ENCODE assay signal across 1 cellular context in genomic region chr2:148552675-148553331, GRCh38.
A peak's percentile ranks its signal among the peaks of the same experiment; 100 is the strongest.
TF ChIP-seq lines count a peak whose summit lies in the region.

No MANE protein-coding gene starts in this region.

TF ChIP-seq in HepG2, 621 proteins besides CTCF, POLR2A, EP300 and RAD21 (continued from another document):
- TF ChIP-seq ZBTB2 (CRISPR knock-in tag; IDR thresholded peaks at IDR 0.05; ENCODE audit: low read depth): no peak
- TF ChIP-seq IRF2 (CRISPR knock-in tag; IDR thresholded peaks at IDR 0.05): peak; percentile 67; the same call in 1 of the 2 replicates
- TF ChIP-seq ZNF350 (CRISPR knock-in tag; IDR thresholded peaks at IDR 0.05; ENCODE audit: borderline replicate concordance, low read depth): no peak
- TF ChIP-seq, protein P1, sequence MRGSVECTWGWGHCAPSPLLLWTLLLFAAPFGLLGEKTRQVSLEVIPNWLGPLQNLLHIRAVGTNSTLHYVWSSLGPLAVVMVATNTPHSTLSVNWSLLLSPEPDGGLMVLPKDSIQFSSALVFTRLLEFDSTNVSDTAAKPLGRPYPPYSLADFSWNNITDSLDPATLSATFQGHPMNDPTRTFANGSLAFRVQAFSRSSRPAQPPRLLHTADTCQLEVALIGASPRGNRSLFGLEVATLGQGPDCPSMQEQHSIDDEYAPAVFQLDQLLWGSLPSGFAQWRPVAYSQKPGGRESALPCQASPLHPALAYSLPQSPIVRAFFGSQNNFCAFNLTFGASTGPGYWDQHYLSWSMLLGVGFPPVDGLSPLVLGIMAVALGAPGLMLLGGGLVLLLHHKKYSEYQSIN (CRISPR knock-in tag; IDR thresholded peaks at IDR 0.05; ENCODE audit: borderline replicate concordance): no peak
- TF ChIP-seq NR3C1 (CRISPR knock-in tag; IDR thresholded peaks at IDR 0.05): no peak
- no peak for TF ChIP-seq KAT7 (CRISPR knock-in tag; IDR thresholded peaks at IDR 0.05; ENCODE audit: borderline replicate concordance)
- no peak for TF ChIP-seq ZNF484 (CRISPR knock-in tag; IDR thresholded peaks at IDR 0.05; ENCODE audit: borderline replicate concordance, low read depth)
- no peak for TF ChIP-seq KMT2B (CRISPR knock-in tag; IDR thresholded peaks at IDR 0.05)
- no peak for TF ChIP-seq ZSCAN22 (CRISPR knock-in tag; IDR thresholded peaks at IDR 0.05)
- TF ChIP-seq, protein P2, sequence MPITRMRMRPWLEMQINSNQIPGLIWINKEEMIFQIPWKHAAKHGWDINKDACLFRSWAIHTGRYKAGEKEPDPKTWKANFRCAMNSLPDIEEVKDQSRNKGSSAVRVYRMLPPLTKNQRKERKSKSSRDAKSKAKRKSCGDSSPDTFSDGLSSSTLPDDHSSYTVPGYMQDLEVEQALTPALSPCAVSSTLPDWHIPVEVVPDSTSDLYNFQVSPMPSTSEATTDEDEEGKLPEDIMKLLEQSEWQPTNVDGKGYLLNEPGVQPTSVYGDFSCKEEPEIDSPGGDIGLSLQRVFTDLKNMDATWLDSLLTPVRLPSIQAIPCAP (CRISPR knock-in tag; IDR thresholded peaks at IDR 0.05; ENCODE audit: low read depth): 0 out of 2 replicates have a peak, but pooled peaks have one; percentile 44
- TF ChIP-seq ZNF512B (CRISPR knock-in tag; IDR thresholded peaks at IDR 0.05; ENCODE audit: borderline replicate concordance): 0 out of 2 replicates have a peak, but pooled peaks have one; percentile 60
